14 cellular contexts compared by ENCODE assay signal in genomic region chr9:84990416-84990815, GRCh38.
DNase-seq lines count a peak whose midpoint lies in the region; ATAC-seq lines count a peak whose summit lies in the region.
"Had no signal": no experiment of that assay in that cellular context is flagged by ENCODE, and none has a peak within 500 bp of the region (broad histone marks: within the 10 kb centered on the region; RNA-seq: fewer than 3 reads in every experiment).

No MANE protein-coding gene starts in this region.

- DNase-seq in M059J (ENCODE audit: low read depth) (peak; percentile 53), cerebellar cortex (ENCODE audit: low spot score) (peak; percentile 76), iris pigment epithelial cell (ENCODE audit: low read depth) (peak; percentile 4), putamen (ENCODE audit: low spot score) (peak; percentile 86), SKM-1 (lab: John Stamatoyannopoulos, UW; ENCODE audit: unreplicated experiment) (no peak)
- no peak for DNase-seq in activated T-cell treated with anti-CD3 and anti-CD28 coated beads, Interleukin-2, amount 50 U/mL, for 1 hour
- DNase-seq: activated CD4-positive, alpha-beta T cell treated with anti-CD3 and anti-CD28 coated beads, Interleukin-2, amount 50 U/mL, for 1 hour; H7; NCI-H1694; NCI-H510A; upper lobe of right lung had no signal

- no peak for ATAC-seq in GM18909 (IDR thresholded peaks at IDR 0.05; ENCODE audit: poor library complexity, unreplicated experiment)
- no peak for ATAC-seq in HG03571 (IDR thresholded peaks at IDR 0.05; ENCODE audit: unreplicated experiment)
- ATAC-seq: GM12878, upper lobe of right lung had no signal

Comparison
In these comparisons a context has a peak if more than half of its experiments do, and no peak if none do; other contexts are left out.
1. DNase-seq: peak in M059J (single experiment), cerebellar cortex (single experiment), iris pigment epithelial cell (single experiment) and putamen (single experiment); none in activated T-cell treated with anti-CD3 and anti-CD28 coated beads, Interleukin-2, amount 50 U/mL, for 1 hour (single experiment) and SKM-1 (single experiment).